In the genomic region with DNA sequence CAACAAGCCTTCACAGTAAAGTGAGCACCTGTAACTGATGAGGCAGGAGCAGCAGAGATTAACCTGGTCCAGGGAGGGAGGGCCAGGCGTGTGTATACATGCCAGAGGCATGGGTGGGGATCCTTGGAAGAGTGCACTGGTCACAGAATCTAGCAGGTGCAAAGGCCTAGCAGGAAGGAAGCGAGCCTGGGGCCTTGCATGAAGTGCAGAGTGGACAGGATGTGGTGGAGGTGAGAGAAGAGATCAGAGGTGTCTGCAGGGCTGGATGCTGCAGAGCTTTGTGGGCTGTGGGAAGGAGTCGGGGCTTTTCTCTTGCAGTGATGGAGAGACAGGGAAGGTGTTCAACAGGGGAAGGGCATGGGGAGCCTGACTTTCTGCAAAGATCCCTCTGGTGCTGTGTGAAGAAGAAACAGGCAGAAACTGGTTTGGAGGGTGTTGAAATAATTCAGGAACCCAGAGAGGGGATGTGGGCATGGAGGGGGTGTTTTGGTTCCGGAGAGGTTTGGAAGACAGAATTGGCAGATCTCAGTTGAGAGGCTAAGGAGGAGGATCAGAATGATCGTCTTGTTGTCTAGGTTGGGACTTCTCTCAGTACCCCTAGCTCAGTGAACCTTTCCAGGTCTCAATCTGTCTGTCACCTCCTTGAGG, we compare ENCODE assay signal across 1 cellular context.
TF ChIP-seq lines count a peak whose summit lies in the region.

No MANE protein-coding gene starts in this region.

TF ChIP-seq in GM23338, 12 proteins besides CTCF, POLR2A, EP300 and RAD21 (continued from another document):
- TF ChIP-seq, protein P1, sequence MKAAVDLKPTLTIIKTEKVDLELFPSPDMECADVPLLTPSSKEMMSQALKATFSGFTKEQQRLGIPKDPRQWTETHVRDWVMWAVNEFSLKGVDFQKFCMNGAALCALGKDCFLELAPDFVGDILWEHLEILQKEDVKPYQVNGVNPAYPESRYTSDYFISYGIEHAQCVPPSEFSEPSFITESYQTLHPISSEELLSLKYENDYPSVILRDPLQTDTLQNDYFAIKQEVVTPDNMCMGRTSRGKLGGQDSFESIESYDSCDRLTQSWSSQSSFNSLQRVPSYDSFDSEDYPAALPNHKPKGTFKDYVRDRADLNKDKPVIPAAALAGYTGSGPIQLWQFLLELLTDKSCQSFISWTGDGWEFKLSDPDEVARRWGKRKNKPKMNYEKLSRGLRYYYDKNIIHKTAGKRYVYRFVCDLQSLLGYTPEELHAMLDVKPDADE (IDR thresholded peaks at IDR 0.05), result no peak
- TF ChIP-seq NANOG (IDR thresholded peaks at IDR 0.05; ENCODE audit: borderline replicate concordance), result no peak
- no peak for TF ChIP-seq ZNF114 (CRISPR knock-in tag; IDR thresholded peaks at IDR 0.05)
- no peak for TF ChIP-seq EZH2phosphoT487 (IDR thresholded peaks at IDR 0.05; ENCODE audit: unreplicated experiment)
- TF ChIP-seq, protein P2, sequence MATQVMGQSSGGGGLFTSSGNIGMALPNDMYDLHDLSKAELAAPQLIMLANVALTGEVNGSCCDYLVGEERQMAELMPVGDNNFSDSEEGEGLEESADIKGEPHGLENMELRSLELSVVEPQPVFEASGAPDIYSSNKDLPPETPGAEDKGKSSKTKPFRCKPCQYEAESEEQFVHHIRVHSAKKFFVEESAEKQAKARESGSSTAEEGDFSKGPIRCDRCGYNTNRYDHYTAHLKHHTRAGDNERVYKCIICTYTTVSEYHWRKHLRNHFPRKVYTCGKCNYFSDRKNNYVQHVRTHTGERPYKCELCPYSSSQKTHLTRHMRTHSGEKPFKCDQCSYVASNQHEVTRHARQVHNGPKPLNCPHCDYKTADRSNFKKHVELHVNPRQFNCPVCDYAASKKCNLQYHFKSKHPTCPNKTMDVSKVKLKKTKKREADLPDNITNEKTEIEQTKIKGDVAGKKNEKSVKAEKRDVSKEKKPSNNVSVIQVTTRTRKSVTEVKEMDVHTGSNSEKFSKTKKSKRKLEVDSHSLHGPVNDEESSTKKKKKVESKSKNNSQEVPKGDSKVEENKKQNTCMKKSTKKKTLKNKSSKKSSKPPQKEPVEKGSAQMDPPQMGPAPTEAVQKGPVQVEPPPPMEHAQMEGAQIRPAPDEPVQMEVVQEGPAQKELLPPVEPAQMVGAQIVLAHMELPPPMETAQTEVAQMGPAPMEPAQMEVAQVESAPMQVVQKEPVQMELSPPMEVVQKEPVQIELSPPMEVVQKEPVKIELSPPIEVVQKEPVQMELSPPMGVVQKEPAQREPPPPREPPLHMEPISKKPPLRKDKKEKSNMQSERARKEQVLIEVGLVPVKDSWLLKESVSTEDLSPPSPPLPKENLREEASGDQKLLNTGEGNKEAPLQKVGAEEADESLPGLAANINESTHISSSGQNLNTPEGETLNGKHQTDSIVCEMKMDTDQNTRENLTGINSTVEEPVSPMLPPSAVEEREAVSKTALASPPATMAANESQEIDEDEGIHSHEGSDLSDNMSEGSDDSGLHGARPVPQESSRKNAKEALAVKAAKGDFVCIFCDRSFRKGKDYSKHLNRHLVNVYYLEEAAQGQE (IDR thresholded peaks at IDR 0.05; ENCODE audit: unreplicated experiment), result no peak
- TF ChIP-seq CREB1 (CRISPR knock-in tag; IDR thresholded peaks at IDR 0.05; ENCODE audit: low read depth), result no peak
- no peak for TF ChIP-seq JUNB (IDR thresholded peaks at IDR 0.05; ENCODE audit: unreplicated experiment)
